In the genomic region with DNA sequence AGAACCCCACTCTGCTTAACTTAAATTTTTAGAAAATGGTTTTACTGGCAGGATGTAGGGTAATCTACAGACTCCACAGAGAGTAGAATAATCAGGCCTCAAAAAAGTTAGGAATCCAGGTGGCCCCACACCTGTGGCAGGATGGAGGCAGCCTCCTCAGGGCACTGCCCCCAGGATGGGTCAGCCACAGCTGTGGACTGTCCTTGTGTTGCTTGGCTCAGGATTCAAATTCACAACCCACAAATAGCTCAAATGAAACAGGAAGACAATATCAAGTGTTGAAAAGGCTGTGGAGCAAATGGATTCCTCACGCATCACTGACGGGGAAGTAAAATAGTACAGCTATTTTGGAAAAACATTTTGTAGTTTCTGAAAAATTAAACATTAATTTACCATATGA, we compare ENCODE assay signal across 31 cellular contexts. TPM values are rescaled to one million over a fixed set of nuclear protein-coding genes. Genes with fewer than 3 reads are reported as not detected.
"Had no signal": no experiment of that assay in that cellular context is flagged by ENCODE, and none has a peak within 500 bp of the region (broad histone marks: within the 10 kb centered on the region; RNA-seq: fewer than 3 reads in every experiment).

No MANE protein-coding gene starts in this region.

- DNase-seq: activated B cell treated with CpG ODN at 0.5 μM for 24 hours; activated CD4-positive, alpha-beta memory T cell treated with anti-CD3 and anti-CD28 coated beads for 36 hours; activated CD4-positive, alpha-beta T cell treated with anti-CD3 and anti-CD28 coated beads for 4 hours; activated CD4-positive, alpha-beta T cell treated with anti-CD3 and anti-CD28 coated beads, Interleukin-2, amount 10 ng/mL, durations not matched to agents 24 days and 14 days; activated CD4-positive, alpha-beta T cell treated with anti-CD3 and anti-CD28 coated beads, Interleukin-2, amount 50 U/mL, for 1 hour; activated CD4-positive, alpha-beta T cell treated with anti-CD3 and anti-CD28 coated beads, Interleukin-2, amount 50 U/mL, for 4 hours; activated CD4-positive, CD25-positive, alpha-beta regulatory T cell treated with anti-CD3 and anti-CD28 coated beads, Interleukin-2, amount 50 U/mL, for 72 hours; activated CD8-positive, alpha-beta memory T cell treated with anti-CD3 and anti-CD28 coated beads, Interleukin-2, amount 50 U/mL, for 4 hours; activated CD8-positive, alpha-beta T cell treated with anti-CD3 and anti-CD28 coated beads for 36 hours; activated effector memory CD4-positive, alpha-beta T cell treated with Interleukin-2 at 50 U/mL for 16 hours; activated gamma-delta T cell; activated naive CD4-positive, alpha-beta T cell treated with anti-CD3 and anti-CD28 coated beads for 36 hours; activated naive CD4-positive, alpha-beta T cell treated with anti-CD3 and anti-CD28 coated beads, Interleukin-2, amount 50 U/mL, for 16 hours; activated naive CD8-positive, alpha-beta T cell treated with anti-CD3 and anti-CD28 coated beads for 36 hours; activated T-cell treated with anti-CD3 and anti-CD28 coated beads, Interleukin-2, amount 50 U/mL, for 24 hours; activated T-cell treated with anti-CD3 and anti-CD28 coated beads, Interleukin-2, amount 50 U/mL, for 48 hours; adrenal gland; amniotic stem cell; aorta; body of pancreas; brain microvascular endothelial cell; central memory CD4-positive, alpha-beta T cell; SW 1271; T-helper 1 cell; T-helper 2 cell; T-helper 9 cell had no signal

- H3K27ac ChIP-seq: adrenal gland, body of pancreas, brain microvascular endothelial cell, breast epithelium, VCaP had no signal

- H3K27me3 ChIP-seq: adrenal gland, body of pancreas, brain microvascular endothelial cell, breast epithelium had no signal

- ATAC-seq: activated CD8-positive, alpha-beta T cell treated with anti-CD3 and anti-CD28 coated beads for 36 hours; activated naive CD4-positive, alpha-beta T cell treated with anti-CD3 and anti-CD28 coated beads, Interleukin-2, amount 50 U/mL, for 72 hours; body of pancreas had no signal

- H3K9me3 ChIP-seq: adrenal gland, body of pancreas, breast epithelium had no signal

- H3K4me1 ChIP-seq: adrenal gland, body of pancreas, breast epithelium had no signal

- H3K4me3 ChIP-seq: adrenal gland, body of pancreas, breast epithelium had no signal

- H3K36me3 ChIP-seq: adrenal gland, brain microvascular endothelial cell, breast epithelium had no signal

RNA-seq across cellular contexts. Expression of a gene that starts 36.8 kb away (rescaled TPM):
- total RNA-seq: activated B cell treated with CpG ODN at 0.5 μM for 24 hours; activated CD4-positive, alpha-beta memory T cell treated with anti-CD3 and anti-CD28 coated beads for 36 hours; activated CD4-positive, alpha-beta T cell treated with anti-CD3 and anti-CD28 coated beads, Interleukin-2, amount 10 ng/mL, durations not matched to agents 24 days and 14 days; activated CD8-positive, alpha-beta memory T cell treated with anti-CD3 and anti-CD28 coated beads for 36 hours; activated CD8-positive, alpha-beta T cell treated with anti-CD3 and anti-CD28 coated beads for 36 hours; activated naive CD4-positive, alpha-beta T cell treated with anti-CD3 and anti-CD28 coated beads for 36 hours; activated naive CD4-positive, alpha-beta T cell treated with anti-CD3 and anti-CD28 coated beads, Interleukin-2, amount 50 U/mL, for 72 hours; activated naive CD8-positive, alpha-beta T cell treated with anti-CD3 and anti-CD28 coated beads for 36 hours; activated T-helper 2 cell treated with anti-CD3 and anti-CD28 coated beads, Interferon-gamma antibody, Interleukin-2, Interleukin-4, amounts not matched to agents 10 μg/mL and 5 μg/mL and 100 μg/mL, durations not matched to agents 14 hours and 24 hours and 36 hours had no signal
